ENCODE assay signal across 29 cellular contexts in genomic region chr12:108603743-108604142, GRCh38. TPM values are rescaled to one million over a fixed set of nuclear protein-coding genes. Genes with fewer than 3 reads are reported as not detected.
"Had no signal": no experiment of that assay in that cellular context is flagged by ENCODE, and none has a peak within 500 bp of the region (broad histone marks: within the 10 kb centered on the region; RNA-seq: fewer than 3 reads in every experiment).

No MANE protein-coding gene starts in this region.

- ATAC-seq: activated T-helper 17 cell treated with anti-CD3 and anti-CD28 coated beads, Interleukin-2, amount 50 U/mL, for 72 hours; heart right ventricle; left lung had no signal

- H3K27ac Mint-ChIP-seq: activated naive CD8-positive, alpha-beta T cell; activated T-cell treated with anti-CD3 and anti-CD28 coated beads, Interleukin-2, amount 50 U/mL, for 24 hours; activated T-helper 17 cell treated with anti-CD3 and anti-CD28 coated beads, Interleukin-2, amount 50 U/mL, for 72 hours; progenitor cell of endocrine pancreas had no signal

- H3K9me3 ChIP-seq: adrenal gland, ascending aorta, heart right ventricle, left lung, thyroid gland had no signal

- H3K4me1 ChIP-seq: ascending aorta, left lung, thyroid gland had no signal

- H3K36me3 ChIP-seq: adrenal gland, ascending aorta, brain microvascular endothelial cell, heart right ventricle, left lung, thyroid gland, WERI-Rb-1 had no signal

- H3K4me3 Mint-ChIP-seq: activated naive CD8-positive, alpha-beta T cell; activated T-cell treated with anti-CD3 and anti-CD28 coated beads, Interleukin-2, amount 50 U/mL, for 24 hours; activated T-helper 17 cell treated with anti-CD3 and anti-CD28 coated beads, Interleukin-2, amount 50 U/mL, for 72 hours had no signal

- H3K27me3 ChIP-seq: adrenal gland, ascending aorta, brain microvascular endothelial cell, heart right ventricle, thyroid gland had no signal

- H3K27me3 Mint-ChIP-seq: activated naive CD8-positive, alpha-beta T cell; activated T-cell treated with anti-CD3 and anti-CD28 coated beads, Interleukin-2, amount 50 U/mL, for 24 hours; activated T-helper 17 cell treated with anti-CD3 and anti-CD28 coated beads, Interleukin-2, amount 50 U/mL, for 72 hours had no signal

- H3K4me3 ChIP-seq: adrenal gland, ascending aorta, coronary artery, heart right ventricle, left lung, lung, thyroid gland had no signal

- H3K27ac ChIP-seq: adrenal gland, ascending aorta, brain microvascular endothelial cell, coronary artery, heart right ventricle, left lung, thyroid gland, WERI-Rb-1 had no signal

- FAIRE-seq: TTC549 had no signal

- H3K4me1 Mint-ChIP-seq: activated T-helper 17 cell treated with anti-CD3 and anti-CD28 coated beads, Interleukin-2, amount 50 U/mL, for 72 hours had no signal

- H3K9me3 Mint-ChIP-seq: activated T-cell treated with anti-CD3 and anti-CD28 coated beads, Interleukin-2, amount 50 U/mL, for 24 hours; activated T-helper 17 cell treated with anti-CD3 and anti-CD28 coated beads, Interleukin-2, amount 50 U/mL, for 72 hours had no signal

- DNase-seq: activated CD4-positive, CD25-positive, alpha-beta regulatory T cell treated with anti-CD3 and anti-CD28 coated beads, Interleukin-2, amount 50 U/mL, for 72 hours; activated CD8-positive, alpha-beta memory T cell treated with anti-CD3 and anti-CD28 coated beads for 24 hours; activated CD8-positive, alpha-beta memory T cell treated with anti-CD3 and anti-CD28 coated beads, Interleukin-2, amount 50 U/mL, for 4 hours; activated T-cell treated with anti-CD3 and anti-CD28 coated beads, Interleukin-2, amount 50 U/mL, for 24 hours; adrenal gland; brain microvascular endothelial cell; central memory CD4-positive, alpha-beta T cell; erythroblast; foreskin fibroblast; heart right ventricle; kidney glomerular epithelial cell; left lung; occipital lobe; retina; stimulated activated CD4-positive, alpha-beta T cell treated with anti-CD3 and anti-CD28 coated beads, Interleukin-2, amount 100 ng/mL, for 48 hours; stimulated activated CD8-positive, alpha-beta memory T cell treated with anti-CD3 and anti-CD28 coated beads, Interleukin-4, amount 100 ng/mL, for 48 hours; stimulated activated naive CD4-positive, alpha-beta T cell treated with Interleukin-2 at 50 U/mL for 16 hours; substantia nigra; T-helper 1 cell; thyroid gland; WERI-Rb-1 had no signal

- H3K36me3 Mint-ChIP-seq: activated naive CD8-positive, alpha-beta T cell had no signal

RNA-seq across cellular contexts. Expression of gene TMEM119, which starts 5.9 kb away (rescaled TPM):
- total RNA-seq: progenitor cell of endocrine pancreas had no signal
- polyA plus RNA-seq: neural cell had no signal

RNA-seq across cellular contexts. Expression of gene SELPLG, which starts 30.0 kb away (rescaled TPM):
- total RNA-seq: progenitor cell of endocrine pancreas had no signal
